In genomic region chr5:150640311-150641005, GRCh38 we compare ENCODE assay signal across 8 cellular contexts. TPM values are rescaled to one million over a fixed set of nuclear protein-coding genes. Genes with fewer than 3 reads are reported as not detected.
DNase-seq lines count a peak whose midpoint lies in the region; ATAC-seq and TF ChIP-seq lines count a peak whose summit lies in the region.

A gene with protein sequence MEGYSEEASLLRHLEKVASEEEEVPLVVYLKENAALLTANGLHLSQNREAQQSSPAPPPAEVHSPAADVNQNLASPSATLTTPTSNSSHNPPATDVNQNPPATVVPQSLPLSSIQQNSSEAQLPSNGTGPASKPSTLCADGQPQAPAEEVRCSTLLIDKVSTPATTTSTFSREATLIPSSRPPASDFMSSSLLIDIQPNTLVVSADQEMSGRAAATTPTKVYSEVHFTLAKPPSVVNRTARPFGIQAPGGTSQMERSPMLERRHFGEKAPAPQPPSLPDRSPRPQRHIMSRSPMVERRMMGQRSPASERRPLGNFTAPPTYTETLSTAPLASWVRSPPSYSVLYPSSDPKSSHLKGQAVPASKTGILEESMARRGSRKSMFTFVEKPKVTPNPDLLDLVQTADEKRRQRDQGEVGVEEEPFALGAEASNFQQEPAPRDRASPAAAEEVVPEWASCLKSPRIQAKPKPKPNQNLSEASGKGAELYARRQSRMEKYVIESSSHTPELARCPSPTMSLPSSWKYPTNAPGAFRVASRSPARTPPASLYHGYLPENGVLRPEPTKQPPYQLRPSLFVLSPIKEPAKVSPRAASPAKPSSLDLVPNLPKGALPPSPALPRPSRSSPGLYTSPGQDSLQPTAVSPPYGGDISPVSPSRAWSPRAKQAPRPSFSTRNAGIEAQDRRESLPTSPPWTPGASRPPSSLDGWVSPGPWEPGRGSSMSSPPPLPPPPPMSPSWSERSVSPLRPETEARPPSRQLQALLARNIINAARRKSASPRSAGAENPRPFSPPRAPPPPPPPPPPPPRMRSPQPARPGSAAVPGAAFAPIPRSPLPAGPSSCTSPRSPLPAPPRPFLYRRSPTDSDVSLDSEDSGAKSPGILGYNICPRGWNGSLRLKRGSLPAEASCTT (plus strand): TSS chr5:150640660. CDS start chr5:150648276, 7,616 bp downstream.

- H3K36me3 ChIP-seq in BE2C: no peaks in the 10 kb centered on the region
- H3K36me3 ChIP-seq in esophagus (ENCODE audit: control insufficient read depth in 2 of 2, insufficient read depth in 2 of 2, low read length in 1 of 2): no peaks in the 10 kb centered on the region

- H3K27me3 Mint-ChIP-seq in nephron progenitor cell (ENCODE audit: low read depth, poor library complexity): peaks cover 5% of the 10 kb centered on the region

- H3K27me3 ChIP-seq in BE2C: no peaks in the 10 kb centered on the region
- no peaks in the 10 kb centered on the region for H3K27me3 ChIP-seq in esophagus (ENCODE audit: control insufficient read depth in 1 of 2, insufficient read depth in 2 of 2, low read length in 2 of 2)

- no peak; the same call in 1 of the 2 replicates for TF ChIP-seq CTCF in BE2C (IDR thresholded peaks at IDR 0.05; ENCODE audit: low read depth, low read length)
- TF ChIP-seq CTCF in nephron progenitor cell (IDR thresholded peaks at IDR 0.05): no peak

- peaks cover 81% of the 10 kb centered on the region for H3K4me1 ChIP-seq in BE2C
- peaks cover 16 to 29% of the 10 kb centered on the region in 2 donors for H3K4me1 ChIP-seq in esophagus (ENCODE audit: control insufficient read depth in 2 of 2, insufficient read depth in 2 of 2, low read length in 1 of 2)

- peak within 1 kb of the TSS; percentile 36 for H3K27ac Mint-ChIP-seq in nephron progenitor cell

- H3K27ac ChIP-seq in esophagus (ENCODE audit: low read depth in 2 of 2, low read length in 1 of 2): peak within 1 kb of the TSS; percentile 68 to 93

- H3K36me3 Mint-ChIP-seq in nephron progenitor cell (ENCODE audit: low read depth): no peaks in the 10 kb centered on the region

- H3K9me3 ChIP-seq in BE2C (no peaks in the 10 kb centered on the region), esophagus (ENCODE audit: control insufficient read depth in 2 of 2, insufficient read depth in 1 of 2, low read depth in 1 of 2, low read length in 1 of 2) (no peaks in the 10 kb centered on the region)

- WGBS in esophagus, 2 donors: 18 to 24% methylated on average over 14 of the region's 14 CpGs

- DNase-seq in BE2C: peak; percentile 63
- DNase-seq in OCI-M1 (lab: John Stamatoyannopoulos, UW): peak; percentile 85
- DNase-seq in nephron progenitor cell: no peak
- DNase-seq in activated effector memory CD4-positive, alpha-beta T cell treated with Interleukin-2 at 50 U/mL for 16 hours: no peak
- DNase-seq in activated CD4-positive, alpha-beta T cell treated with anti-CD3 and anti-CD28 coated beads, Interleukin-2, amount 50 U/mL, for 48 hours: no peak
- DNase-seq in NCI-H1048 (lab: John Stamatoyannopoulos, UW): no peak

- H3K4me3 ChIP-seq in BE2C (ENCODE audit: low read depth, low read length) (peak within 1 kb of the TSS; percentile 55), esophagus (ENCODE audit: low read depth in 1 of 2, low read length in 2 of 2) (no peak within 1 kb of the TSS)

- ATAC-seq in GM18861 (IDR thresholded peaks at IDR 0.05; ENCODE audit: unreplicated experiment): no peak

- H3K9me3 Mint-ChIP-seq in nephron progenitor cell: no peaks in the 10 kb centered on the region

- H3K4me1 Mint-ChIP-seq in nephron progenitor cell: peaks cover 81% of the 10 kb centered on the region

- no peak within 1 kb of the TSS for H3K4me3 Mint-ChIP-seq in nephron progenitor cell

RNA-seq across cellular contexts. Expression of the gene that starts here (rescaled TPM):
- polyA plus RNA-seq in BE2C (2012; ENCODE audit: insufficient read depth, insufficient read length, low read depth): 35.2 TPM
- polyA plus RNA-seq in esophagus: 1 to 10 TPM; 4.3 to 5.0 TPM

Comparison
In these comparisons a context has a peak if more than half of its experiments do, and no peak if none do; other contexts are left out.
1. DNase-seq: peak in BE2C (single experiment) and OCI-M1 (single experiment); none in nephron progenitor cell (single experiment), activated effector memory CD4-positive, alpha-beta T cell treated with Interleukin-2 at 50 U/mL for 16 hours (single experiment), activated CD4-positive, alpha-beta T cell treated with anti-CD3 and anti-CD28 coated beads, Interleukin-2, amount 50 U/mL, for 48 hours (0 of 2) and NCI-H1048 (single experiment).